In the genomic region with DNA sequence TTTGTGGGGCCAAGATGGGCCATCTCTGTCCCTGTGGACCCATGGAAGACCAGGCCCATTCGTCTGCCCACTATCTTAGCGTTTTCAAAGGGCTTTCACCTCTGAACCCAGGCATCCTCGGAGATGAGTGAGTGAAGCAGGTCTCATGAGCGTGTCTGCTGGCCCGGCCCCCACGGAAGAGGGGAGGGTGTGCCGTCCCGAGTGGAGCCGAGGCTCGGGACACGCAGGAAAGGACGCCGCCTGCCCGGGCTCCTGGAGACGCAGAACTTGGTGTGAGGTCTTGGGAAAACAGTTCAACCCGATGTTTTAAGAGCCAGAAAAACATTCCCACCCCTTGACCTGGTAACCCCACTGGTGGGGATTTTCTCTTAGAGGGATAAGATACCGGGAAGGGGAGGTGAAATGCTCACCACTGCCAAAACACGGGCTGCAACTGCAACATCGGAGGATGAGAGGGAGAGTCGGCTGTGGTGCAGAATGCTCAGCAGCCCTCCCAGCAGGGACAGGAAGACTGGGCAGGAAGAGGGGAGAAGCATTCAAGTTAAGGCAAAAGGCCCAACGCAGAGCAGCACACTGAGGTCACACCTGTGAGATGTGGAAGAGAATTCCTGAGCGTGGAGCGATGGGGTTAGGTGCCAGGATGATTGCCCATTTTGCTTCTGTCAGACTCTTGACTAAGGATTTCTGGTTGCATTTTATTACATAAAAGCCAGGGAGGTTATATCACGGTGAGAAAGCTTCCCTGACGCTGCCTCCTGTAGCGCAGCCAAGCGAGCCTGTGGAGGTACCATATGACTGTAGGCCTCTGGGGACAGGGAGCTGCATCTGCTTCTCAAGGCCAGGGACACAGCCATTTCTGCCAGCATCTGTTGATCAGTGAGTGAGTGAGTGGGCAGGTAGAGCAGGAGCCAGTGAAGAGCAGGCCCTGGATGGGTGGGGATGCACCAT, we compare ENCODE assay signal across 21 cellular contexts. TPM values are rescaled to one million over a fixed set of nuclear protein-coding genes. Genes with fewer than 3 reads are reported as not detected.
A peak's percentile ranks its signal among the peaks of the same experiment; 100 is the strongest.
DNase-seq lines count a peak whose midpoint lies in the region; ATAC-seq and TF ChIP-seq lines count a peak whose summit lies in the region.
"Had no signal": no experiment of that assay in that cellular context is flagged by ENCODE, and none has a peak within 500 bp of the region (broad histone marks: within the 10 kb centered on the region; RNA-seq: fewer than 3 reads in every experiment).

No MANE protein-coding gene starts in this region.

- no peak for TF ChIP-seq CTCF in right atrium auricular region (IDR thresholded peaks at IDR 0.05)
- no peak for TF ChIP-seq CTCF in liver (IDR thresholded peaks at IDR 0.05; ENCODE audit: low read depth, low read length, missing input control)
- no peak for TF ChIP-seq CTCF in tibial nerve (IDR thresholded peaks at IDR 0.05)

- no peak overlapping the region for H3K27ac ChIP-seq in right atrium auricular region
- H3K27ac ChIP-seq in angular gyrus (ENCODE audit: low read depth, low read length) = peak overlapping the region; percentile 88
- no peak overlapping the region for H3K27ac ChIP-seq in liver (ENCODE audit: low read depth in 1 of 2, low read length in 2 of 2)
- peak overlapping the region in 3 of 4 donors; percentile 25 to 86 (median 83) for H3K27ac ChIP-seq in tibial nerve
- H3K27ac ChIP-seq: hepatocyte, SJCRH30 had no signal

- H3K4me1 ChIP-seq in right atrium auricular region = peaks cover 0 to 33% of the 10 kb centered on the region in 2 donors
- H3K4me1 ChIP-seq in liver (ENCODE audit: control insufficient read depth in 4 of 4, insufficient read depth in 4 of 4, low read length in 3 of 4) = peaks cover 0 to 10% (median 4%) of the 10 kb centered on the region in 4 donors
- peaks cover 0 to 76% (median 31%) of the 10 kb centered on the region in 4 donors for H3K4me1 ChIP-seq in tibial nerve
- H3K4me1 ChIP-seq: SJCRH30 had no signal

- H3K27me3 ChIP-seq in right atrium auricular region (no peaks in the 10 kb centered on the region), liver (ENCODE audit: control insufficient read depth in 4 of 4, insufficient read depth in 4 of 4, low read length in 3 of 4) (no peaks in the 10 kb centered on the region), tibial nerve (no peaks in the 10 kb centered on the region)
- H3K27me3 ChIP-seq: hepatocyte, SJCRH30 had no signal

- TF ChIP-seq RAD21 in liver (IDR thresholded peaks at IDR 0.05) = no peak

- no peak for TF ChIP-seq POLR2A in tibial nerve (IDR thresholded peaks at IDR 0.05)

- H3K9me3 ChIP-seq in right atrium auricular region = no peaks in the 10 kb centered on the region
- H3K9me3 ChIP-seq in liver (ENCODE audit: control insufficient read depth in 4 of 4, low read length in 3 of 4) = no peaks in the 10 kb centered on the region
- no peaks in the 10 kb centered on the region for H3K9me3 ChIP-seq in tibial nerve
- H3K9me3 ChIP-seq: SJCRH30 had no signal

- intact Hi-C loops in left cardiac atrium (cut with DNase I) = no loop called here

- peak; percentile 53 for DNase-seq in left cardiac atrium
- no peak for DNase-seq in right atrium auricular region (ENCODE audit: low spot score)
- peak; percentile 50 to 52 for DNase-seq in tibial nerve (ENCODE audit: low spot score in 2 of 2)
- no peak for DNase-seq in globus pallidus (ENCODE audit: low spot score)
- DNase-seq: activated CD8-positive, alpha-beta memory T cell treated with anti-CD3 and anti-CD28 coated beads for 24 hours; activated naive CD8-positive, alpha-beta T cell treated with anti-CD3 and anti-CD28 coated beads, Interleukin-2, amount 50 U/mL, for 24 hours; CD4-positive, alpha-beta memory T cell; central memory CD4-positive, alpha-beta T cell; H7; islet precursor cell; NCI-H187 treated with DMSO at 0.1 percent for 48 hours; retina; SJCRH30 had no signal

- H3K4me3 ChIP-seq in right atrium auricular region (no peak overlapping the region), liver (ENCODE audit: low read depth in 1 of 3, low read length in 3 of 3) (no peak overlapping the region), tibial nerve (no peak overlapping the region)
- H3K4me3 ChIP-seq: hepatocyte, SJCRH30 had no signal

- 85% methylated on average over 27 of the region's 27 CpGs for WGBS in liver
- WGBS in tibial nerve, 2 donors = 58 to 64% methylated on average over 27 of the region's 27 CpGs

- H3K36me3 ChIP-seq in right atrium auricular region (peaks cover 77% of the 10 kb centered on the region), liver (ENCODE audit: control insufficient read depth in 4 of 4, insufficient read depth in 3 of 4, low read depth in 1 of 4, low read length in 3 of 4) (peaks cover 22 to 62% (median 38%) of the 10 kb centered on the region in 4 donors), tibial nerve (peaks cover 0 to 85% (median 24%) of the 10 kb centered on the region in 3 donors)

- ATAC-seq in left cardiac atrium = peak in 1 of 2 donors; percentile 3
- no peak for ATAC-seq in HG02938 (IDR thresholded peaks at IDR 0.05; ENCODE audit: unreplicated experiment)
- no peak for ATAC-seq in GM19395 (IDR thresholded peaks at IDR 0.05; ENCODE audit: unreplicated experiment)
- ATAC-seq: activated naive CD8-positive, alpha-beta T cell treated with anti-CD3 and anti-CD28 coated beads, Interleukin-2, amount 50 U/mL, for 24 hours; stimulated activated memory B cell treated with anti-CD40 and anti-IgM and Interleukin-4, amounts not matched to agents 10 μg/mL and 1 μg/mL and 100 μg/mL, for 72 hours had no signal

- peak in 1 of 2 donors; percentile 45 for TF ChIP-seq EP300 in tibial nerve (IDR thresholded peaks at IDR 0.05)

- H3K9ac ChIP-seq in liver (ENCODE audit: low read depth in 1 of 2, low read length in 2 of 2) = no peak overlapping the region

TF ChIP-seq in liver, 16 proteins besides CTCF, POLR2A, EP300 and RAD21:
- TF ChIP-seq HNF4A (conservative IDR thresholded peaks at IDR 0.05) = no peak
- peak; percentile 74 for TF ChIP-seq NR2F2 (IDR thresholded peaks at IDR 0.05)
- TF ChIP-seq, protein P1, sequence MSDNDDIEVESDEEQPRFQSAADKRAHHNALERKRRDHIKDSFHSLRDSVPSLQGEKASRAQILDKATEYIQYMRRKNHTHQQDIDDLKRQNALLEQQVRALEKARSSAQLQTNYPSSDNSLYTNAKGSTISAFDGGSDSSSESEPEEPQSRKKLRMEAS (IDR thresholded peaks at IDR 0.05) = no peak

RNA-seq across cellular contexts. Expression of a gene that starts 14.1 kb away (rescaled TPM):
- total RNA-seq in left cardiac atrium (100 to 1,000 TPM; 169 to 195 TPM), right atrium auricular region (10 to 100 TPM; 46.5 to 62.6 TPM), liver (100 to 1,000 TPM in 1 of 2 donors, 10 to 100 TPM in 1; 43.0 to 198 TPM), tibial nerve (100 to 1,000 TPM; 167 to 527 (median 264) TPM)
- polyA plus RNA-seq in liver = 10 to 100 TPM; 42.0 to 99.9 TPM
- total RNA-seq: SJCRH30 had no signal
- polyA plus RNA-seq: CD4-positive, alpha-beta memory T cell had no signal

RNA-seq across cellular contexts. Expression of a gene that starts 25.6 kb away (rescaled TPM):
- total RNA-seq in left cardiac atrium (10 to 100 TPM; 45.9 to 49.0 TPM), right atrium auricular region (10 to 100 TPM; 29.2 to 49.6 TPM), liver (10 to 100 TPM; 18.5 to 39.8 TPM), tibial nerve (100 to 1,000 TPM; 192 to 305 (median 232) TPM)
- polyA plus RNA-seq in liver = 10 to 100 TPM; 10.8 to 16.7 TPM

RNA-seq across cellular contexts. Expression of a gene that starts 27.2 kb away (rescaled TPM):
- 1,000 to 10,000 TPM; 2,841 to 3,233 TPM for total RNA-seq in left cardiac atrium
- 1,000 to 10,000 TPM; 4,697 to 8,249 TPM for total RNA-seq in right atrium auricular region
- total RNA-seq in liver = under 1 TPM; 0.28 to 0.75 TPM
- polyA plus RNA-seq in liver = under 1 TPM; 0.21 to 0.42 TPM
- total RNA-seq in tibial nerve = 100 to 1,000 TPM; 235 to 624 (median 535) TPM
- total RNA-seq: mesenteric fat pad had no signal

RNA-seq across cellular contexts. Expression of a gene that starts 36.1 kb away (rescaled TPM):
- total RNA-seq in left cardiac atrium (10 to 100 TPM; 13.7 to 19.9 TPM), right atrium auricular region (10 to 100 TPM; 11.8 to 12.6 TPM), liver (1 to 10 TPM in 1 of 2 donors, under 1 TPM in 1; 0.47 to 1.2 TPM), tibial nerve (10 to 100 TPM; 11.5 to 67.5 (median 32.7) TPM)
- 1 to 10 TPM in 1 of 2 donors, under 1 TPM in 1; 0.49 to 1.0 TPM for polyA plus RNA-seq in liver
- polyA plus RNA-seq: neural cell had no signal

RNA-seq across cellular contexts. Expression of a gene that starts 52.6 kb away (rescaled TPM):
- total RNA-seq in left cardiac atrium (100 to 1,000 TPM; 114 to 141 TPM), right atrium auricular region (100 to 1,000 TPM in 1 of 2 donors, 10 to 100 TPM in 1; 94.0 to 146 TPM), liver (10 to 100 TPM in 1 of 2 donors, 1 to 10 TPM in 1; 2.8 to 20.9 TPM), tibial nerve (100 to 1,000 TPM in 2 of 4 donors, 10 to 100 TPM in 2; 71.1 to 133 (median 94.2) TPM)
- polyA plus RNA-seq in liver = 1 to 10 TPM; 3.0 to 3.2 TPM

Comparison
In these comparisons a context has a peak if more than half of its experiments do, and no peak if none do; other contexts are left out.
1. DNase-seq: peak in left cardiac atrium (single experiment) and tibial nerve (2 of 2); none in right atrium auricular region (single experiment) and globus pallidus (single experiment).
2. H3K27ac ChIP-seq: peak in angular gyrus (single experiment) and tibial nerve (3 of 4); none in right atrium auricular region (0 of 2) and liver (0 of 2).
3. RNA of a gene that starts 27.2 kb away (total RNA-seq): 4,697 to 8,249 TPM in right atrium auricular region, 2,841 to 3,233 TPM in left cardiac atrium and 235 to 624 TPM in tibial nerve; 0.28 to 0.75 TPM in liver; every median in the first group is over 100 times any median in the second.